In the genomic region with DNA sequence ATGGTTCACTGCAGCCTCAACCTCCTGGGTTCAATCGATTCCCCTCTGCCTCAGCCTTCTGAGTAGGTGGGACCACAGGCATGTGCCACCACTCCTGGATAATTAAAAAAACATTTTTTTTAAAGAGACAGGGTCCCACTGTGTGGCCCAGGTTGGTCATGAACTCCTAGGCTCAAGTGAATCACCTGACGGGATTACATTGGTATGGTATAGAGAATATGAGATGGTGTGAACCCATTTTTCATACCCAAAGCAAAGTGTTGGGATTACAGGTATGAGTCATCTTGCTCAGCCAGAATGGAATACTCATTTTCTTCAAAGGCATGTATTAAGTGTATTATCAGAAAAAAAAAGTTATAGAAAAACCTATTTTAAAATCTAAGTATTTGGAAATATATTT, we compare ENCODE assay signal across 29 cellular contexts.
"Had no signal": no experiment of that assay in that cellular context is flagged by ENCODE, and none has a peak within 500 bp of the region (broad histone marks: within the 10 kb centered on the region; RNA-seq: fewer than 3 reads in every experiment).

No MANE protein-coding gene starts in this region.

- H3K27ac ChIP-seq: ascending aorta, cardiac muscle cell, KMS-11, SJSA1 had no signal

- ATAC-seq: activated CD8-positive, alpha-beta T cell treated with anti-CD3 and anti-CD28 coated beads for 36 hours; activated T-helper 17 cell treated with anti-CD3 and anti-CD28 coated beads, Interleukin-2, amount 50 U/mL, for 72 hours; Panc1 had no signal

- H3K4me1 Mint-ChIP-seq: activated naive CD4-positive, alpha-beta T cell treated with anti-CD3 and anti-CD28 coated beads, Interleukin-2, amount 50 U/mL, for 24 hours; activated naive CD8-positive, alpha-beta T cell treated with anti-CD3 and anti-CD28 coated beads, Interleukin-2, amount 10 ng/mL, durations not matched to agents 7 days and 5 days; activated T-helper 17 cell treated with anti-CD3 and anti-CD28 coated beads, Interleukin-2, amount 50 U/mL, for 72 hours; central memory CD8-positive, alpha-beta T cell had no signal

- H3K9me3 ChIP-seq: ascending aorta, SJSA1, SK-N-SH had no signal

- H3K27ac Mint-ChIP-seq: activated CD4-positive, alpha-beta T cell treated with anti-CD3 and anti-CD28 coated beads, Interleukin-2, amount 10 ng/mL, durations not matched to agents 24 days and 14 days; activated CD8-positive, alpha-beta T cell treated with anti-CD3 and anti-CD28 coated beads for 36 hours; activated naive CD4-positive, alpha-beta T cell treated with anti-CD3 and anti-CD28 coated beads, Interleukin-2, amount 50 U/mL, for 24 hours; activated naive CD8-positive, alpha-beta T cell treated with anti-CD3 and anti-CD28 coated beads, Interleukin-2, amount 10 ng/mL, durations not matched to agents 7 days and 5 days; activated T-cell treated with anti-CD3 and anti-CD28 coated beads, Interleukin-2, amount 50 U/mL, for 72 hours; activated T-helper 17 cell treated with anti-CD3 and anti-CD28 coated beads, Interleukin-2, amount 50 U/mL, for 72 hours; T-helper 1 cell treated with Interleukin-12 subunit alpha and Interleukin-12 subunit beta and Interleukin-4 antibody, amounts not matched to agents 30 μg/mL and 1 μg/mL, for 36 hours; T-helper 2 cell treated with Interferon-gamma antibody and Interleukin-4, amounts not matched to agents 5 μg/mL and 100 μg/mL, for 36 hours had no signal

- H3K4me3 ChIP-seq: ascending aorta, cardiac muscle cell, SJSA1 had no signal

- DNase-seq: activated CD4-positive, alpha-beta T cell treated with anti-CD3 and anti-CD28 coated beads, Interleukin-2, amount 10 ng/mL, durations not matched to agents 24 days and 14 days; activated CD4-positive, alpha-beta T cell treated with anti-CD3 and anti-CD28 coated beads, Interleukin-2, amount 50 U/mL, for 4 hours; activated CD8-positive, alpha-beta T cell treated with anti-CD3 and anti-CD28 coated beads for 36 hours; activated effector memory CD4-positive, alpha-beta T cell treated with anti-CD3 and anti-CD28 coated beads, Interleukin-2, amount 50 U/mL, for 16 hours; activated naive CD4-positive, alpha-beta T cell treated with Interleukin-2 at 50 U/mL for 16 hours; activated naive CD8-positive, alpha-beta T cell treated with anti-CD3 and anti-CD28 coated beads, Interleukin-2, amount 10 ng/mL, durations not matched to agents 7 days and 5 days; activated T-cell treated with anti-CD3 and anti-CD28 coated beads, Interleukin-2, amount 50 U/mL, for 1 hour; activated T-cell treated with anti-CD3 and anti-CD28 coated beads, Interleukin-2, amount 50 U/mL, for 72 hours; amygdala; NCI-H1092 treated with DMSO at 0.1 percent for 48 hours; NCI-H1417; NCI-H146; NCI-H187; NCI-H2081; NCI-H345; NCI-H524 treated with DMSO at 0.1 percent for 48 hours; RPMI8226; SHP77 treated with DMSO at 0.1 percent for 48 hours; SK-N-SH had no signal

- H3K4me3 Mint-ChIP-seq: activated CD4-positive, alpha-beta T cell treated with anti-CD3 and anti-CD28 coated beads, Interleukin-2, amount 10 ng/mL, durations not matched to agents 24 days and 14 days; activated CD8-positive, alpha-beta T cell treated with anti-CD3 and anti-CD28 coated beads for 36 hours; activated naive CD4-positive, alpha-beta T cell treated with anti-CD3 and anti-CD28 coated beads, Interleukin-2, amount 50 U/mL, for 24 hours; activated naive CD8-positive, alpha-beta T cell treated with anti-CD3 and anti-CD28 coated beads, Interleukin-2, amount 10 ng/mL, durations not matched to agents 7 days and 5 days; activated T-cell treated with anti-CD3 and anti-CD28 coated beads, Interleukin-2, amount 50 U/mL, for 72 hours; activated T-helper 17 cell treated with anti-CD3 and anti-CD28 coated beads, Interleukin-2, amount 50 U/mL, for 72 hours; central memory CD8-positive, alpha-beta T cell; T-helper 1 cell treated with Interleukin-12 subunit alpha and Interleukin-12 subunit beta and Interleukin-4 antibody, amounts not matched to agents 30 μg/mL and 1 μg/mL, for 36 hours; T-helper 2 cell treated with Interferon-gamma antibody and Interleukin-4, amounts not matched to agents 5 μg/mL and 100 μg/mL, for 36 hours had no signal

- H3K4me1 ChIP-seq: ascending aorta, SJSA1 had no signal

- H3K27me3 ChIP-seq: ascending aorta, cardiac muscle cell, SJSA1 had no signal

- H3K9me3 Mint-ChIP-seq: activated CD4-positive, alpha-beta T cell treated with anti-CD3 and anti-CD28 coated beads, Interleukin-2, amount 10 ng/mL, durations not matched to agents 24 days and 14 days; activated CD8-positive, alpha-beta T cell treated with anti-CD3 and anti-CD28 coated beads for 36 hours; activated naive CD4-positive, alpha-beta T cell treated with anti-CD3 and anti-CD28 coated beads, Interleukin-2, amount 50 U/mL, for 24 hours; activated naive CD8-positive, alpha-beta T cell treated with anti-CD3 and anti-CD28 coated beads, Interleukin-2, amount 10 ng/mL, durations not matched to agents 7 days and 5 days; activated T-cell treated with anti-CD3 and anti-CD28 coated beads, Interleukin-2, amount 50 U/mL, for 72 hours; activated T-helper 17 cell treated with anti-CD3 and anti-CD28 coated beads, Interleukin-2, amount 50 U/mL, for 72 hours; central memory CD8-positive, alpha-beta T cell; T-helper 1 cell treated with Interleukin-12 subunit alpha and Interleukin-12 subunit beta and Interleukin-4 antibody, amounts not matched to agents 30 μg/mL and 1 μg/mL, for 36 hours; T-helper 2 cell treated with Interferon-gamma antibody and Interleukin-4, amounts not matched to agents 5 μg/mL and 100 μg/mL, for 36 hours had no signal

- H3K27me3 Mint-ChIP-seq: activated CD4-positive, alpha-beta T cell treated with anti-CD3 and anti-CD28 coated beads, Interleukin-2, amount 10 ng/mL, durations not matched to agents 24 days and 14 days; activated CD8-positive, alpha-beta T cell treated with anti-CD3 and anti-CD28 coated beads for 36 hours; activated naive CD4-positive, alpha-beta T cell treated with anti-CD3 and anti-CD28 coated beads, Interleukin-2, amount 50 U/mL, for 24 hours; activated naive CD8-positive, alpha-beta T cell treated with anti-CD3 and anti-CD28 coated beads, Interleukin-2, amount 10 ng/mL, durations not matched to agents 7 days and 5 days; activated T-helper 17 cell treated with anti-CD3 and anti-CD28 coated beads, Interleukin-2, amount 50 U/mL, for 72 hours; central memory CD8-positive, alpha-beta T cell had no signal

- H3K36me3 Mint-ChIP-seq: activated naive CD8-positive, alpha-beta T cell treated with anti-CD3 and anti-CD28 coated beads, Interleukin-2, amount 10 ng/mL, durations not matched to agents 7 days and 5 days had no signal

- H3K36me3 ChIP-seq: ascending aorta, cardiac muscle cell, SJSA1 had no signal
